28 cellular contexts compared by ENCODE assay signal in the genomic region with DNA sequence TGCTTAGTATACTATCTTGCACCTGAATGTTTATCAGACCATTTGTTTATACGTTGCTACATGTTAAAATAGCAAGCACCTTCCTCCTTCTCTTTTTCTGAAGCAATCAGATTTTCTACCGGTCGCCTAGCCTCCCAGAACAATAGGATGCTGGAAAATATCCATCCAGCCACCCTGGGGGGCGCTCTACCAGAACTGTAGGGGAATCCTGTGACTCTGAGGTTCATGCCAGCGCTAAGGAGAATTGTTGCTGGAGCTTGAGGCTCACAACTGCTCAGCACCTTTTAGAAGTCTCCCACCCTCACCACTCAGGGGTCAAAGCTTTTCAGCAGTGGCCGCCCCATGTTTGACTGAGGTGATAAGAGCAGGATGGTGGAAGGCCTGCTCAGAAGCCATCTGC.
"Had no signal": no experiment of that assay in that cellular context is flagged by ENCODE, and none has a peak within 500 bp of the region (broad histone marks: within the 10 kb centered on the region; RNA-seq: fewer than 3 reads in every experiment).

No MANE protein-coding gene starts in this region.

- H3K9me3 Mint-ChIP-seq: activated CD4-positive, alpha-beta T cell treated with anti-CD3 and anti-CD28 coated beads, Interleukin-2, amount 10 ng/mL, durations not matched to agents 7 days and 5 days; activated CD8-positive, alpha-beta T cell treated with anti-CD3 and anti-CD28 coated beads for 36 hours; dendritic cell treated with granulocyte-macrophage colony-stimulating factor and Interleukin-4, amounts not matched to agents 40 ng/mL and 50 ng/mL, for 4 days; stimulated activated memory B cell treated with anti-CD40 and anti-IgM and Interleukin-4, amounts not matched to agents 10 μg/mL and 1 μg/mL and 100 μg/mL, for 72 hours; T-helper 2 cell treated with Interferon-gamma antibody and Interleukin-4, amounts not matched to agents 5 μg/mL and 100 μg/mL, for 36 hours had no signal

- ATAC-seq: activated CD8-positive, alpha-beta memory T cell treated with anti-CD3 and anti-CD28 coated beads, Interleukin-2, amount 10 ng/mL, durations not matched to agents 7 days and 5 days; activated CD8-positive, alpha-beta T cell treated with anti-CD3 and anti-CD28 coated beads for 36 hours; esophagus mucosa; left lobe of liver; lower lobe of right lung; sciatic nerve; stimulated activated memory B cell treated with anti-CD40 and anti-IgM and Interleukin-4, amounts not matched to agents 10 μg/mL and 1 μg/mL and 100 μg/mL, for 72 hours had no signal

- H3K4me3 ChIP-seq: ascending aorta, lower lobe of right lung, uterus had no signal

- H3K27me3 ChIP-seq: ascending aorta, brain microvascular endothelial cell, uterus had no signal

- H3K36me3 ChIP-seq: brain microvascular endothelial cell, uterus had no signal

- H3K4me1 Mint-ChIP-seq: stimulated activated memory B cell treated with anti-CD40 and anti-IgM and Interleukin-4, amounts not matched to agents 10 μg/mL and 1 μg/mL and 100 μg/mL, for 72 hours had no signal

- H3K27ac Mint-ChIP-seq: activated CD4-positive, alpha-beta T cell treated with anti-CD3 and anti-CD28 coated beads, Interleukin-2, amount 10 ng/mL, durations not matched to agents 7 days and 5 days; activated CD8-positive, alpha-beta memory T cell treated with anti-CD3 and anti-CD28 coated beads, Interleukin-2, amount 10 ng/mL, durations not matched to agents 7 days and 5 days; activated CD8-positive, alpha-beta T cell treated with anti-CD3 and anti-CD28 coated beads for 36 hours; dendritic cell treated with granulocyte-macrophage colony-stimulating factor and Interleukin-4, amounts not matched to agents 40 ng/mL and 50 ng/mL, for 4 days; stimulated activated memory B cell treated with anti-CD40 and anti-IgM and Interleukin-4, amounts not matched to agents 10 μg/mL and 1 μg/mL and 100 μg/mL, for 72 hours; T-helper 2 cell treated with Interferon-gamma antibody and Interleukin-4, amounts not matched to agents 5 μg/mL and 100 μg/mL, for 36 hours had no signal

- H3K4me1 ChIP-seq: uterus had no signal

- H3K4me3 Mint-ChIP-seq: activated CD4-positive, alpha-beta T cell treated with anti-CD3 and anti-CD28 coated beads, Interleukin-2, amount 10 ng/mL, durations not matched to agents 7 days and 5 days; activated CD8-positive, alpha-beta memory T cell treated with anti-CD3 and anti-CD28 coated beads, Interleukin-2, amount 10 ng/mL, durations not matched to agents 7 days and 5 days; activated CD8-positive, alpha-beta T cell treated with anti-CD3 and anti-CD28 coated beads for 36 hours; dendritic cell treated with granulocyte-macrophage colony-stimulating factor and Interleukin-4, amounts not matched to agents 40 ng/mL and 50 ng/mL, for 4 days; naive B cell; stimulated activated memory B cell treated with anti-CD40 and anti-IgM and Interleukin-4, amounts not matched to agents 10 μg/mL and 1 μg/mL and 100 μg/mL, for 72 hours; T-helper 2 cell treated with Interferon-gamma antibody and Interleukin-4, amounts not matched to agents 5 μg/mL and 100 μg/mL, for 36 hours had no signal

- DNase-seq: activated CD4-positive, alpha-beta T cell treated with anti-CD3 and anti-CD28 coated beads, Interleukin-2, amount 10 ng/mL, durations not matched to agents 7 days and 5 days; activated CD4-positive, CD25-positive, alpha-beta regulatory T cell treated with anti-CD3 and anti-CD28 coated beads, Interleukin-2, amount 50 U/mL, for 72 hours; activated CD8-positive, alpha-beta memory T cell treated with anti-CD3 and anti-CD28 coated beads, Interleukin-2, amount 10 ng/mL, durations not matched to agents 7 days and 5 days; activated CD8-positive, alpha-beta T cell treated with anti-CD3 and anti-CD28 coated beads for 36 hours; activated effector memory CD4-positive, alpha-beta T cell treated with anti-CD3 and anti-CD28 coated beads, Interleukin-2, amount 50 U/mL, for 16 hours; activated naive CD4-positive, alpha-beta T cell treated with anti-CD3 and anti-CD28 coated beads, Interleukin-2, amount 50 U/mL, for 16 hours; activated T-cell treated with anti-CD3 and anti-CD28 coated beads for 4 hours; brain microvascular endothelial cell; caudate nucleus; effector CD8-positive, alpha-beta T cell; foreskin melanocyte; glutamatergic neuron; hippocampal formation; kidney; lower lobe of right lung; naive B cell; occipital lobe; small intestine; trophoblast cell; uterus had no signal

- H3K9me3 ChIP-seq: ascending aorta, lower lobe of right lung, uterus had no signal

- H3K27me3 Mint-ChIP-seq: activated CD4-positive, alpha-beta T cell treated with anti-CD3 and anti-CD28 coated beads, Interleukin-2, amount 10 ng/mL, durations not matched to agents 7 days and 5 days; activated CD8-positive, alpha-beta memory T cell treated with anti-CD3 and anti-CD28 coated beads, Interleukin-2, amount 10 ng/mL, durations not matched to agents 7 days and 5 days; activated CD8-positive, alpha-beta T cell treated with anti-CD3 and anti-CD28 coated beads for 36 hours; dendritic cell treated with granulocyte-macrophage colony-stimulating factor and Interleukin-4, amounts not matched to agents 40 ng/mL and 50 ng/mL, for 4 days; naive B cell; stimulated activated memory B cell treated with anti-CD40 and anti-IgM and Interleukin-4, amounts not matched to agents 10 μg/mL and 1 μg/mL and 100 μg/mL, for 72 hours had no signal

- H3K27ac ChIP-seq: brain microvascular endothelial cell, lower lobe of right lung, uterus, VCaP had no signal
